In the genomic region with DNA sequence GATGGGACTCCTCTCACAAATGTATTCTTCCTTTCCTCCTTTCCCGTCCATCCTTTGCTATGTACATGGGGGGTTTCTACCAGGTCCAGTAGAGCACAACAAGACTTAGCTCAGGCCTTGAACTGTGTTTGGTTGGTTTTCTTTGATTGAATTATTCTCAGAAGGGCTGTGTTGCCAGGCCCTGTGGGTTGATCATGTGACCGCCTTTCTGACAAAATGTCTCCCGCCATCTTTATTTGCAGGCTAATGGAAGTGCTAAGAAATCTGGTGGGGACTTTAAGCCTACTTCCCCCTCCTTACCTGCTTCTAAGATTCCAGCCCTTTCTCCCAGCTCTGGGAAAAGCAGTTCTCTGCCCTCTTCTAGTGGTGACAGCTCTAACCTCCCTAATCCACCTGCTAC, we compare ENCODE assay signal across 8 cellular contexts.
"Had no signal": no experiment of that assay in that cellular context is flagged by ENCODE, and none has a peak within 500 bp of the region (broad histone marks: within the 10 kb centered on the region; RNA-seq: fewer than 3 reads in every experiment).

No MANE protein-coding gene starts in this region.

- FAIRE-seq: G401.6, GM12878, GM12891, GM12892, GM18507, GM19239 had no signal

- DNase-seq: GDM1, GF-D8 had no signal

- H3K4me3 ChIP-seq: GM12878 had no signal

- ATAC-seq: GM12878 had no signal
